In genomic region chr2:25159947-25160346, GRCh38 we compare ENCODE assay signal across 1 cellular context.
TF ChIP-seq lines count a peak whose summit lies in the region.

No MANE protein-coding gene starts in this region.

TF ChIP-seq in GM12878, 131 proteins besides CTCF, POLR2A, EP300 and RAD21 (continued from another document):
- no peak for TF ChIP-seq IKZF2 (IDR thresholded peaks at IDR 0.05)
- TF ChIP-seq SKIL (IDR thresholded peaks at IDR 0.05; ENCODE audit: low read depth, poor library complexity, severe bottlenecking): no peak
